Comparison of ENCODE assay signal across 20 cellular contexts in the genomic region with DNA sequence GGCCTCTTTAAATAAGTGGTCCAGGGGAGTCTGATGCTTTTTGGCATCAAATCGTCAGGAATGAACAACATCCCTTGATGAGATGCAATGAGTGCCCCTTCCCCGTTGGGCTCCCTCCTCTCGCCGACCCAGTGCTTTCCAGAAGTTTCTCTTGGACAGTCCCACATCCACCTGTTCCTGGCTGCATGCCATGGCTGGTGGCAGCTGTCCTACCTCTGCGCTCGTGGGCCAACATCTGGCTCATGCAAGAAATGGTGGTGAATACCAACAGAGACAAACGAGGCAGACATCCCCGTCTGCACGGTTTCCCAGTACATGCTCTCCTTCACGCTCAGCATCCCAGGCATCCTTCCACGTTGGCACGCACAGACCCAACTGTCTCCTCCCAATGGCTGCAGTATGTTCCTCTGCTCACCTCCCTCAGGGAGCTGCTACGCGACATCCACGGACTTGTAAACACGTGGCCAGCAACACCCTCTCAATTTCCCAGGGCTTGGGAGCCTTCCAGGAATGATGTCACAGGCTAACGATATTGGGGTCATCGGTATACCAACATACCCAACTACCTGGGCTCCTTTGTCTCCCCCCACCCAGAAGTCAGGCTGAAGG. TPM values are rescaled to one million over a fixed set of nuclear protein-coding genes. Genes with fewer than 3 reads are reported as not detected.
DNase-seq lines count a peak whose midpoint lies in the region; ATAC-seq, FAIRE-seq and TF ChIP-seq lines count a peak whose summit lies in the region.
"Had no signal": no experiment of that assay in that cellular context is flagged by ENCODE, and none has a peak within 500 bp of the region (broad histone marks: within the 10 kb centered on the region; RNA-seq: fewer than 3 reads in every experiment).

No MANE protein-coding gene starts in this region.

- in situ Hi-C loops in IMR-90 (cut with MboI; ENCODE audit: low sequenced_read_pairs) = no loop called here
- in situ Hi-C loops in GM23248 (cut with MboI) = no loop called here

- TF ChIP-seq POLR2A in IMR-90 (IDR thresholded peaks at IDR 0.05; ENCODE audit: low read depth, low read length) (no peak), H1 (IDR thresholded peaks at IDR 0.05; ENCODE audit: control extremely low read depth in 1 of 2, low read depth in 2 of 2, low read length in 2 of 2) (no peak), right lobe of liver (IDR thresholded peaks at IDR 0.05) (no peak)

- no peak for DNase-seq in IMR-90
- no peak for DNase-seq in H1 (ENCODE audit: low read depth in 1 of 2, low spot score in 2 of 2)
- no peak for DNase-seq in right lobe of liver
- no peak for DNase-seq in omental fat pad (ENCODE audit: low spot score)
- DNase-seq in naive thymus-derived CD4-positive, alpha-beta T cell = no peak
- DNase-seq in osteocyte (ENCODE audit: extremely low spot score, unreplicated experiment) = no peak
- no peak for DNase-seq in GM23248
- DNase-seq: AML-193; CD8-positive, alpha-beta T cell; DMS 273 treated with DMSO at 0.1 percent for 48 hours; DMS53; DND-41; EL; H7 had no signal

- H3K27ac ChIP-seq in BLaER1 (peak overlapping the region; percentile 72; the same call in 1 of the 2 replicates), IMR-90 (ENCODE audit: insufficient read depth, low read length) (no peak overlapping the region), H1 (ENCODE audit: low read depth, low read length) (no peak overlapping the region), right lobe of liver (peak overlapping the region in 2 of 3 donors; percentile 85 to 99), GM23248 (no peak overlapping the region)
- H3K27ac ChIP-seq in naive thymus-derived CD4-positive, alpha-beta T cell (ENCODE audit: low read depth, low read length) = no peak overlapping the region
- H3K27ac ChIP-seq: 22Rv1, A549, KMS-11 had no signal

- H3K9ac ChIP-seq in BLaER1 = no peak overlapping the region
- no peak overlapping the region for H3K9ac ChIP-seq in IMR-90 (ENCODE audit: low read depth, low read length)
- H3K9ac ChIP-seq in H1 (replicated peaks in 1 of 4; ENCODE audit: extremely low read depth in 1 of 4, low read depth in 3 of 4, low read length in 3 of 4) = no peak overlapping the region
- H3K9ac ChIP-seq in GM23248 = no peak overlapping the region
- H3K9ac ChIP-seq: KMS-11 had no signal

- H2AFZ ChIP-seq in IMR-90 (replicated peaks; ENCODE audit: low read length, poor library complexity) (peak overlapping the region; percentile 10), H1 (ENCODE audit: low read length) (no peak overlapping the region), GM23248 (no peak overlapping the region)
- H2AFZ ChIP-seq: GM23338 had no signal

- peaks cover 27% of the 10 kb centered on the region for H3K36me3 ChIP-seq in BLaER1
- no peaks in the 10 kb centered on the region for H3K36me3 ChIP-seq in IMR-90 (ENCODE audit: control insufficient read depth, insufficient read depth, low read length)
- H3K36me3 ChIP-seq in H1 (ENCODE audit: control insufficient read depth in 2 of 4, insufficient read depth in 4 of 4, low read length in 3 of 4) = no peaks in the 10 kb centered on the region
- no peaks in the 10 kb centered on the region for H3K36me3 ChIP-seq in right lobe of liver
- H3K36me3 ChIP-seq in naive thymus-derived CD4-positive, alpha-beta T cell (ENCODE audit: control insufficient read depth in 2 of 3, insufficient read depth in 3 of 3, low read length in 3 of 3) = no peaks in the 10 kb centered on the region
- no peaks in the 10 kb centered on the region for H3K36me3 ChIP-seq in GM23248 (ENCODE audit: low read depth)

- H3K18ac ChIP-seq in IMR-90 (ENCODE audit: low read depth, low read length) (no peak overlapping the region), H1 (ENCODE audit: extremely low read depth, low read length) (no peak overlapping the region)

- no peaks in the 10 kb centered on the region for H3K27me3 Mint-ChIP-seq in naive thymus-derived CD4-positive, alpha-beta T cell
- no peaks in the 10 kb centered on the region for H3K27me3 Mint-ChIP-seq in osteocyte (ENCODE audit: unreplicated experiment)

- peak overlapping the region in 1 of 9 donors; percentile 55 for H3K27ac Mint-ChIP-seq in naive thymus-derived CD4-positive, alpha-beta T cell
- H3K27ac Mint-ChIP-seq in osteocyte (ENCODE audit: unreplicated experiment) = no peak overlapping the region
- H3K27ac Mint-ChIP-seq: CD8-positive, alpha-beta T cell; GM23338 had no signal

- H4K5ac ChIP-seq in IMR-90 (ENCODE audit: low read depth, low read length) (no peak overlapping the region), H1 (ENCODE audit: insufficient read length, low read depth, low read length) (no peak overlapping the region)

- H3K4me2 ChIP-seq in BLaER1 (peak overlapping the region; percentile 72), IMR-90 (ENCODE audit: low read depth, low read length) (no peak overlapping the region), H1 (ENCODE audit: insufficient read depth in 1 of 2, low read depth in 2 of 2, low read length in 2 of 2) (no peak overlapping the region), GM23248 (ENCODE audit: unreplicated experiment) (no peak overlapping the region)
- H3K4me2 ChIP-seq: A549, GM23338, KMS-11 had no signal

- peaks cover 12% of the 10 kb centered on the region for H3K9me3 ChIP-seq in BLaER1
- no peaks in the 10 kb centered on the region; the same call in 1 of the 2 replicates for H3K9me3 ChIP-seq in IMR-90 (ENCODE audit: control insufficient read depth, insufficient read depth, low read length)
- no peaks in the 10 kb centered on the region for H3K9me3 ChIP-seq in H1 (ENCODE audit: insufficient read depth in 2 of 2, low read depth in 1 of 2, low read length in 1 of 2)
- H3K9me3 ChIP-seq in right lobe of liver = no peaks in the 10 kb centered on the region
- H3K9me3 ChIP-seq in naive thymus-derived CD4-positive, alpha-beta T cell (ENCODE audit: control insufficient read depth in 2 of 3, low read length in 3 of 3) = no peaks in the 10 kb centered on the region
- no peaks in the 10 kb centered on the region for H3K9me3 ChIP-seq in GM23248 (ENCODE audit: low read depth)
- H3K9me3 ChIP-seq: A549 had no signal

- POLR2A ChIA-PET in IMR-90 (lab: Charles Lee; ENCODE audit: unreplicated experiment) (no interaction called here), H1 (lab: Charles Lee; ENCODE audit: partially characterized antibody) (no interaction called here)
- POLR2A ChIA-PET in naive thymus-derived CD4-positive, alpha-beta T cell (lab: Charles Lee) = no interaction called here

- dilution Hi-C loops in IMR-90 (cut with HindIII; ENCODE audit: low sequenced_read_pairs, unreplicated experiment) = no loop called here

- no peak for TF ChIP-seq EP300 in H1 (IDR thresholded peaks at IDR 0.05; ENCODE audit: borderline replicate concordance in 1 of 2, low read depth in 2 of 2, low read length in 2 of 2)

- H3K4me1 ChIP-seq in BLaER1 (peaks cover 57% of the 10 kb centered on the region), IMR-90 (ENCODE audit: control insufficient read depth, insufficient read depth, low read length) (peaks cover 13% of the 10 kb centered on the region), H1 (replicated peaks in 1 of 4; ENCODE audit: control insufficient read depth in 3 of 4, insufficient read depth in 4 of 4, low read length in 3 of 4) (no peaks in the 10 kb centered on the region; a peak in 1 of 7 replicates), right lobe of liver (peaks cover 0 to 33% (median 12%) of the 10 kb centered on the region in 4 donors), GM23248 (ENCODE audit: insufficient read depth) (peaks cover 10% of the 10 kb centered on the region)
- no peaks in the 10 kb centered on the region for H3K4me1 ChIP-seq in naive thymus-derived CD4-positive, alpha-beta T cell (ENCODE audit: control insufficient read depth in 2 of 2, insufficient read depth in 2 of 2, low read length in 2 of 2)

- H3K14ac ChIP-seq in IMR-90 (replicated peaks; ENCODE audit: low read depth, low read length) (no peak overlapping the region), H1 (ENCODE audit: insufficient read length) (no peak overlapping the region)

- no peak overlapping the region for H2BK5ac ChIP-seq in IMR-90 (ENCODE audit: low read depth, low read length, poor library complexity, severe bottlenecking)
- no peak overlapping the region for H2BK5ac ChIP-seq in H1 (ENCODE audit: low read depth, low read length)

- H3K27me3 ChIP-seq in BLaER1 = no peaks in the 10 kb centered on the region
- H3K27me3 ChIP-seq in IMR-90 (ENCODE audit: control insufficient read depth, insufficient read depth, low read length) = no peaks in the 10 kb centered on the region
- no peaks in the 10 kb centered on the region for H3K27me3 ChIP-seq in H1 (replicated peaks in 1 of 4; ENCODE audit: control insufficient read depth in 3 of 4, extremely low read depth in 1 of 4, insufficient read depth in 3 of 4, low read length in 3 of 4)
- no peaks in the 10 kb centered on the region for H3K27me3 ChIP-seq in right lobe of liver
- H3K27me3 ChIP-seq in naive thymus-derived CD4-positive, alpha-beta T cell (ENCODE audit: control insufficient read depth in 2 of 2, insufficient read depth in 2 of 2, low read length in 2 of 2) = no peaks in the 10 kb centered on the region
- no peaks in the 10 kb centered on the region for H3K27me3 ChIP-seq in GM23248 (replicated peaks; ENCODE audit: insufficient read depth)

- no peak overlapping the region for H3K56ac ChIP-seq in IMR-90 (ENCODE audit: extremely low read depth, insufficient read depth, low read length)
- no peak overlapping the region for H3K56ac ChIP-seq in H1 (replicated peaks; ENCODE audit: insufficient read length, low read depth, low read length)

- TF ChIP-seq RAD21 in IMR-90 (IDR thresholded peaks at IDR 0.05; ENCODE audit: low read length) (no peak), H1 (IDR thresholded peaks at IDR 0.05 in 1 of 2, conservative IDR thresholded peaks at IDR 0.05 in 1 of 2; ENCODE audit: low read depth in 2 of 2, low read length in 2 of 2) (no peak)

- CTCF ChIA-PET in IMR-90 (lab: Yijun Ruan, JAX) = no interaction called here
- CTCF ChIA-PET in H1 (lab: Charles Lee; ENCODE audit: partially characterized antibody) = interaction anchor here (0.9 to 1.4 kb wide), 2 partner anchors 14 to 65 kb away, joined by 3 read pairs; no protein-coding TSS in a partner anchor
- CTCF ChIA-PET in naive thymus-derived CD4-positive, alpha-beta T cell (lab: Charles Lee) = no interaction called here

- intact Hi-C loops in IMR-90 (cut with micrococcal nuclease) (no loop called here), right lobe of liver (cut with DNase I) (no loop called here)
- intact Hi-C loops in naive thymus-derived CD4-positive, alpha-beta T cell (cut with micrococcal nuclease) = no loop called here

- TF ChIP-seq CTCF in IMR-90 (conservative IDR thresholded peaks at IDR 0.05; ENCODE audit: low read depth, low read length) (no peak), H1 (IDR thresholded peaks at IDR 0.05; ENCODE audit: control extremely low read depth in 1 of 3, insufficient read depth in 1 of 3, low read depth in 1 of 3, low read length in 3 of 3) (no peak), right lobe of liver (IDR thresholded peaks at IDR 0.05) (no peak), omental fat pad (IDR thresholded peaks at IDR 0.05) (no peak), osteocyte (IDR thresholded peaks at IDR 0.05) (no peak)

- H2BK120ac ChIP-seq in IMR-90 (ENCODE audit: low read depth, low read length) (no peak overlapping the region), H1 (replicated peaks; ENCODE audit: low read depth, low read length) (no peak overlapping the region)

- no peaks in the 10 kb centered on the region for H3F3A ChIP-seq in GM23248 (ENCODE audit: insufficient read depth)

- H2BK20ac ChIP-seq in IMR-90 (ENCODE audit: low read depth, low read length) = no peak overlapping the region
- no peak overlapping the region for H2BK20ac ChIP-seq in H1 (ENCODE audit: low read length)

- peak overlapping the region; percentile 9 for H2AK9ac ChIP-seq in IMR-90 (replicated peaks; ENCODE audit: low read depth, low read length, poor library complexity)

- H3K4me1 Mint-ChIP-seq in naive thymus-derived CD4-positive, alpha-beta T cell = peaks cover 0 to 2% (median 0%) of the 10 kb centered on the region in 7 donors
- peaks cover 16% of the 10 kb centered on the region for H3K4me1 Mint-ChIP-seq in osteocyte (ENCODE audit: unreplicated experiment)

- H3K23me2 ChIP-seq in H1 (ENCODE audit: low read depth, low read length) = no peaks in the 10 kb centered on the region; the same call in 1 of the 2 replicates

- BruUV-seq in IMR-90 (replicated peaks; lab: Mats Ljungman, UMichigan) = no TSS peak

- H2BK12ac ChIP-seq in H1 (ENCODE audit: low read depth, low read length) = no peak overlapping the region

- peaks cover 0 to 1% (median 0%) of the 10 kb centered on the region in 11 donors for H3K9me3 Mint-ChIP-seq in naive thymus-derived CD4-positive, alpha-beta T cell
- peaks cover 3% of the 10 kb centered on the region for H3K9me3 Mint-ChIP-seq in osteocyte (ENCODE audit: unreplicated experiment)
- H3K9me3 Mint-ChIP-seq: CD8-positive, alpha-beta T cell had no signal

- H3K9me1 ChIP-seq in IMR-90 (ENCODE audit: insufficient read depth, low read length) = peaks cover 12% of the 10 kb centered on the region

- no peak overlapping the region for H3K4me3 ChIP-seq in BLaER1
- no peak overlapping the region for H3K4me3 ChIP-seq in IMR-90 (ENCODE audit: insufficient read depth, low read depth, low read length)
- no peak overlapping the region for H3K4me3 ChIP-seq in H1 (ENCODE audit: extremely low read depth in 1 of 4, insufficient read depth in 2 of 4, low read depth in 3 of 4, low read length in 4 of 4)
- no peak overlapping the region for H3K4me3 ChIP-seq in right lobe of liver
- H3K4me3 ChIP-seq in naive thymus-derived CD4-positive, alpha-beta T cell (ENCODE audit: low read length) = no peak overlapping the region
- no peak overlapping the region for H3K4me3 ChIP-seq in GM23248
- H3K4me3 ChIP-seq: A549, GM23338 had no signal

- no peak overlapping the region for H4K8ac ChIP-seq in IMR-90 (ENCODE audit: low read depth in 2 of 2, low read length in 2 of 2)
- H4K8ac ChIP-seq in H1 (ENCODE audit: extremely low read depth, insufficient read depth, low read length) = 0 out of 2 replicates have a peak overlapping the region, but pooled peaks have one; percentile 17

- H4K91ac ChIP-seq in IMR-90 (ENCODE audit: insufficient read depth, low read depth, low read length) (no peak overlapping the region), H1 (replicated peaks; ENCODE audit: insufficient read length, low read length) (no peak overlapping the region)

- H3K4ac ChIP-seq in IMR-90 (ENCODE audit: low read depth, low read length) (no peak overlapping the region), H1 (replicated peaks; ENCODE audit: insufficient read length, low read depth, low read length) (no peak overlapping the region)

- 86% methylated on average over 11 of the region's 18 CpGs; no CpG with 5 or more reads in 1 of the 2 experiments for WGBS in IMR-90 (ENCODE audit: extremely low coverage in 2 of 2, insufficient read length in 1 of 2), 2 experiments
- WGBS in H1 (ENCODE audit: extremely low coverage in 1 of 2, insufficient coverage in 1 of 2, insufficient read length in 1 of 2, insufficient replicate concordance in 2 of 2, low coverage in 1 of 2, low lambda C conversion rate in 2 of 2, missing lambda C conversion rate in 1 of 2), 2 experiments = 94% methylated on average over 18 of the region's 18 CpGs; no CpG with 5 or more reads in 1 of the 2 experiments
- WGBS in right lobe of liver (ENCODE audit: insufficient coverage, low coverage, low lambda C conversion rate, missing lambda C conversion rate) = 77% methylated on average over 7 of the region's 18 CpGs
- 87 to 89% methylated on average over 18 of the region's 18 CpGs for WGBS in GM23248 (ENCODE audit: low coverage in 1 of 2, low lambda C conversion rate in 2 of 2, missing lambda C conversion rate in 2 of 2), 2 experiments

- peaks cover 0 to 10% (median 0%) of the 10 kb centered on the region in 5 donors for H3K36me3 Mint-ChIP-seq in naive thymus-derived CD4-positive, alpha-beta T cell
- H3K36me3 Mint-ChIP-seq in osteocyte (ENCODE audit: unreplicated experiment) = no peaks in the 10 kb centered on the region
- H3K36me3 Mint-ChIP-seq: CD8-positive, alpha-beta T cell had no signal

- H3K79me1 ChIP-seq in IMR-90 (ENCODE audit: low read depth in 1 of 2, low read length in 2 of 2) (peaks cover 0 to 5% of the 10 kb centered on the region in 2 experiments; a peak in 1 of 4 replicates), H1 (ENCODE audit: low read depth, low read length) (no peaks in the 10 kb centered on the region; the same call in 1 of the 2 replicates)

- ATAC-seq in IMR-90 (ENCODE audit: low read depth) (no peak), right lobe of liver (no peak), omental fat pad (ENCODE audit: low FRiP score) (no peak)
- no peak for ATAC-seq in naive thymus-derived CD4-positive, alpha-beta T cell
- ATAC-seq: A549; CD8-positive, alpha-beta T cell; GM23338 had no signal

- H3K9me2 ChIP-seq in GM23248 (ENCODE audit: insufficient read depth) = no peaks in the 10 kb centered on the region

- FAIRE-seq in H1 (lab: Jason Lieb, UNC) = no peak
- FAIRE-seq: A549, GM12891 had no signal

- H2AK5ac ChIP-seq in IMR-90 (ENCODE audit: low read depth, low read length) (no peak overlapping the region), H1 (ENCODE audit: low read depth, low read length) (no peak overlapping the region)

- no peak overlapping the region for H3K4me3 Mint-ChIP-seq in naive thymus-derived CD4-positive, alpha-beta T cell
- no peak overlapping the region for H3K4me3 Mint-ChIP-seq in osteocyte (ENCODE audit: unreplicated experiment)
- H3K4me3 Mint-ChIP-seq: CD8-positive, alpha-beta T cell; GM23338 had no signal

- H3K79me2 ChIP-seq in H1 (ENCODE audit: control insufficient read depth in 1 of 2, insufficient read depth in 2 of 2, low read length in 2 of 2) (no peaks in the 10 kb centered on the region), GM23248 (ENCODE audit: insufficient read depth) (no peaks in the 10 kb centered on the region)

- H4K20me1 ChIP-seq in BLaER1 = peaks cover 10% of the 10 kb centered on the region; the same call in 1 of the 2 replicates
- peaks cover 16% of the 10 kb centered on the region; the same call in 1 of the 2 replicates for H4K20me1 ChIP-seq in IMR-90 (ENCODE audit: insufficient read depth, low read length)
- H4K20me1 ChIP-seq in H1 (replicated peaks in 1 of 2; ENCODE audit: control insufficient read depth in 1 of 2, insufficient read depth in 2 of 2, low read length in 2 of 2) = peaks cover 2 to 14% of the 10 kb centered on the region in 2 experiments
- no peaks in the 10 kb centered on the region for H4K20me1 ChIP-seq in GM23248 (ENCODE audit: insufficient read depth)

- no peak overlapping the region for H2BK15ac ChIP-seq in IMR-90 (ENCODE audit: low read depth, low read length)
- no peak overlapping the region for H2BK15ac ChIP-seq in H1 (ENCODE audit: low read length)

- H3K23ac ChIP-seq in IMR-90 (ENCODE audit: low read depth, low read length) = no peak overlapping the region
- no peak overlapping the region for H3K23ac ChIP-seq in H1 (ENCODE audit: insufficient read length)

RNA-seq across cellular contexts. Expression of a gene that starts 37.5 kb away (rescaled TPM):
- total RNA-seq in IMR-90 (2012; rRNA removed) = under 0.01 and 0.18 TPM in 2 replicates
- 0.09 and 0.10 TPM in 2 replicates for polyA plus RNA-seq in IMR-90 (2012; rRNA removed)
- 0.06 and 0.16 TPM in 2 replicates for polyA plus RNA-seq in IMR-90 (2012; cell fraction: cytosol; rRNA removed)
- 0.09 and 0.10 TPM in 2 replicates for polyA plus RNA-seq in IMR-90 (2012; cell fraction: nucleus; rRNA removed; ENCODE audit: low replicate concordance)
- 0.09 TPM in 1 of 2 replicates, not detected in the other for total RNA-seq in H1 (2021; fragmentation: NEBNext Ultra II Directional; extraction: Animal tissue kit (Norgen Biotek cat#: 25700))
- polyA plus RNA-seq in H1 (2011; rRNA removed) = 0.03 and 0.06 TPM in 2 replicates
- polyA plus RNA-seq in H1 (2011; cell fraction: cytosol; rRNA removed) = 0.06 TPM
- polyA plus RNA-seq in H1 (2011; cell fraction: nucleus; rRNA removed) = 0.06 TPM
- polyA plus RNA-seq in H1 (2012, experiment 1 of 2) = 0.09 to 0.19 TPM (median 0.12 TPM) in 4 replicates
- 0.04 TPM for polyA plus RNA-seq in H1 (2012, experiment 2 of 2)
- polyA plus RNA-seq in H1 (2013, experiment 1 of 2) = 0.04 TPM
- polyA plus RNA-seq in H1 (2013, experiment 2 of 2) = 0.06 TPM
- 0.07 TPM in 1 of 2 replicates, not detected in the other for polyA minus RNA-seq in H1 (2011; rRNA and poly(A)+ RNA removed)
- polyA minus RNA-seq in H1 (2011; cell fraction: cytosol; rRNA and poly(A)+ RNA removed) = not detected
- polyA minus RNA-seq in H1 (2011; cell fraction: nucleus; rRNA and poly(A)+ RNA removed) = not detected
- under 1 TPM; 0.35 to 0.98 (median 0.52) TPM for total RNA-seq in right lobe of liver
- 1 to 10 TPM in 2 of 4 donors, under 1 TPM in 2; 0.56 to 1.8 (median 1.3) TPM for total RNA-seq in omental fat pad
- under 1 TPM in 3 of 5 experiments, not detected in 2; 0.07 to 0.24 (median 0.08) TPM for total RNA-seq in naive thymus-derived CD4-positive, alpha-beta T cell
- polyA plus RNA-seq in naive thymus-derived CD4-positive, alpha-beta T cell = not detected
- total RNA-seq in osteocyte = 0.29 and 0.40 TPM in 2 replicates
- total RNA-seq in GM23248 (2014; rRNA removed; shearing (Covaris generic)) = 1.5 and 2.6 TPM in 2 replicates
- polyA plus RNA-seq in GM23248 (2016; fragmentation: Nextera tagmentation; extraction: Ambion mirVana) = 0.84 and 0.85 TPM in 2 replicates
- total RNA-seq: CD8-positive, alpha-beta T cell had no signal

Comparison
In these comparisons a context has a peak if more than half of its experiments do, and no peak if none do; other contexts are left out.
1. H3K27ac ChIP-seq: peak in BLaER1 (single experiment) and right lobe of liver (2 of 3); none in IMR-90 (single experiment), H1 (single experiment), naive thymus-derived CD4-positive, alpha-beta T cell (single experiment) and GM23248 (single experiment).